ENCODE assay signal across 28 cellular contexts in the genomic region with DNA sequence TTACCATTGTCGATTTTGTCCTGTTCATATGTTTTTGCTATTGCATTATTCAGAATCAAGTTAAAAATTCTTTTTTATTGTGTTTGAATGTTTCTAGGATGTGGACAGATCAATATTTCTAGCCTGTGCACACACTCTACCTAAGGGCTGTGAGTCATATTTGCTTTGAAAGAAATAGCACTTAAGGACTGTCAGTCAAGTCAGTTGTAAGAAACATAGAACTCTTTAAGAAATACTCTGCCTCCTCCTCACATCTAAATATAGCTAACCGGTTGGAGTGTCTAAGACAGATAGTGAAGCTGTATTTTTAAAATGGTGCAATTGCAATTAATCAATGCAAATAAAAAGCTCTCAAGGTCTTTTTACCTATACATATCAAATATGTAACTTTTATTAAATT. TPM values are rescaled to one million over a fixed set of nuclear protein-coding genes. Genes with fewer than 3 reads are reported as not detected.
DNase-seq lines count a peak whose midpoint lies in the region; ATAC-seq, FAIRE-seq and TF ChIP-seq lines count a peak whose summit lies in the region.
"Had no signal": no experiment of that assay in that cellular context is flagged by ENCODE, and none has a peak within 500 bp of the region (broad histone marks: within the 10 kb centered on the region; RNA-seq: fewer than 3 reads in every experiment).

No MANE protein-coding gene starts in this region.

- no peak for FAIRE-seq in K562 (lab: Jason Lieb, UNC)
- FAIRE-seq: G401.6, HTR-8/SVneo, small intestine had no signal

- WGBS in K562 (ENCODE audit: insufficient coverage, low coverage, missing lambda C conversion rate): 0% methylated on average over 2 of the region's 2 CpGs

- TF ChIP-seq CTCF in K562 (IDR thresholded peaks at IDR 0.05 in 2 of 3, conservative IDR thresholded peaks at IDR 0.05 in 1 of 3; ENCODE audit: insufficient read depth in 2 of 3, low read depth in 1 of 3, low read length in 3 of 3): no peak
- no peak for TF ChIP-seq CTCF in neural cell (IDR thresholded peaks at IDR 0.05; ENCODE audit: poor library complexity, severe bottlenecking)

- H3K27me3 ChIP-seq in K562 (ENCODE audit: control insufficient read depth in 2 of 2, insufficient read depth in 2 of 2, low read length in 2 of 2) (no peaks in the 10 kb centered on the region), neural cell (ENCODE audit: insufficient read depth, low read depth, low read length) (no peaks in the 10 kb centered on the region)
- H3K27me3 ChIP-seq: neutrophil had no signal

- H4K20me1 ChIP-seq in K562 (replicated peaks; ENCODE audit: control insufficient read depth, insufficient read depth, low read length) (no peaks in the 10 kb centered on the region), neural cell (ENCODE audit: insufficient read depth) (no peaks in the 10 kb centered on the region)

- intact Hi-C loops in K562 (cut with micrococcal nuclease): no loop called here

- H3K9me3 ChIP-seq in K562 (replicated peaks; ENCODE audit: control insufficient read depth, insufficient read depth, low read depth, low read length): no peaks in the 10 kb centered on the region
- H3K9me3 ChIP-seq in neural cell (ENCODE audit: low read length): no peaks in the 10 kb centered on the region

- no peaks in the 10 kb centered on the region for H3F3A ChIP-seq in neural cell (ENCODE audit: insufficient read depth, low read length, poor library complexity, severe bottlenecking)

- no peaks in the 10 kb centered on the region for H3K4me1 ChIP-seq in K562 (replicated peaks in 1 of 2; ENCODE audit: control insufficient read depth in 2 of 2, insufficient read depth in 2 of 2, low read length in 2 of 2)

- H2AFZ ChIP-seq in K562 (ENCODE audit: low read depth, low read length) (no peak overlapping the region), neural cell (ENCODE audit: low read depth, low read length) (no peak overlapping the region)

- TF ChIP-seq POLR2A in K562 (conservative IDR thresholded peaks at IDR 0.05): no peak

- POLR2A ChIA-PET in K562 (lab: Yijun Ruan, JAX): no interaction called here

- no peak for TF ChIP-seq EP300 in K562 (IDR thresholded peaks at IDR 0.05; ENCODE audit: low read length)
- TF ChIP-seq EP300 in neural cell (conservative IDR thresholded peaks at IDR 0.05; ENCODE audit: poor library complexity, severe bottlenecking): peak; percentile 32

- H3K9me1 ChIP-seq in K562 (ENCODE audit: control insufficient read depth, insufficient read depth, low read length): no peaks in the 10 kb centered on the region

- DNase-seq in NCI-H1105 treated with DMSO at 0.1 percent for 48 hours (lab: John Stamatoyannopoulos, UW) (peak; percentile 10), NCI-H1105 (lab: John Stamatoyannopoulos, UW) (no peak), NCI-H2029 treated with DMSO at 0.1 percent for 48 hours (lab: John Stamatoyannopoulos, UW) (peak; percentile 14), K562 (ENCODE audit: extremely low read depth in 1 of 4, low spot score in 3 of 4) (no peak), kidney glomerular epithelial cell (lab: John Stamatoyannopoulos, UW) (no peak), ecto neural progenitor cell (ENCODE audit: low spot score) (no peak)
- DNase-seq: 8988T; activated naive CD4-positive, alpha-beta T cell treated with anti-CD3 and anti-CD28 coated beads, Interleukin-2, amount 50 U/mL, for 16 hours; amygdala; CD8-positive, alpha-beta memory T cell; central memory CD4-positive, alpha-beta T cell; dermis blood vessel endothelial cell; DMS153; islet precursor cell; NCI-H1048; NCI-H526 treated with DMSO at 0.1 percent for 48 hours; small intestine; stimulated activated CD4-positive, alpha-beta T cell treated with anti-CD3 and anti-CD28 coated beads, Interleukin-2, amount 100 ng/mL, for 24 hours; substantia nigra; T-helper 9 cell had no signal

- CTCF ChIA-PET in K562 (lab: Yijun Ruan, JAX; ENCODE audit: low intra/inter-chr PET ratio): no interaction called here

- H3K4me3 ChIP-seq in K562: no peak overlapping the region
- no peak overlapping the region for H3K4me3 ChIP-seq in neural cell (ENCODE audit: low read length)

- H3K9me2 ChIP-seq in neural cell (ENCODE audit: insufficient read depth, low read length): no peaks in the 10 kb centered on the region

- H3K79me2 ChIP-seq in K562 (ENCODE audit: control insufficient read depth, insufficient read depth, low read length) (no peaks in the 10 kb centered on the region), neural cell (replicated peaks; ENCODE audit: insufficient read depth, low read length) (no peaks in the 10 kb centered on the region)

- in situ Hi-C loops in K562 (cut with MboI): no loop called here

- H3K36me3 ChIP-seq in K562 (ENCODE audit: control insufficient read depth, insufficient read depth, low read length): no peaks in the 10 kb centered on the region
- no peaks in the 10 kb centered on the region for H3K36me3 ChIP-seq in neural cell (ENCODE audit: insufficient read depth, low read length)
- H3K36me3 ChIP-seq: neutrophil had no signal

- H3K4me2 ChIP-seq in K562 (ENCODE audit: insufficient read depth, low read length): no peak overlapping the region
- H3K4me2 ChIP-seq in neural cell (ENCODE audit: low read length): no peak overlapping the region

- no peak overlapping the region for H3K27ac ChIP-seq in K562 (ENCODE audit: extremely low read depth, low read depth, low read length)
- H3K27ac ChIP-seq in neural cell (ENCODE audit: low read length): no peak overlapping the region
- H3K27ac ChIP-seq: neutrophil had no signal

- no TSS peak for BruUV-seq in K562 (replicated peaks; lab: Mats Ljungman, UMichigan)

- no peak overlapping the region for H3K9ac ChIP-seq in K562 (ENCODE audit: insufficient read depth in 1 of 2, low read depth in 2 of 2, low read length in 2 of 2)
- H3K9ac ChIP-seq in neural cell (ENCODE audit: low read length): no peak overlapping the region

- ATAC-seq in K562 (no peak), HG03521 (IDR thresholded peaks at IDR 0.05; ENCODE audit: unreplicated experiment) (no peak)
- ATAC-seq: WTC11 had no signal

- TF ChIP-seq RAD21 in K562 (CRISPR knock-in tag; conservative IDR thresholded peaks at IDR 0.05 in 1 of 2, IDR thresholded peaks at IDR 0.05 in 1 of 2) (no peak), neural cell (conservative IDR thresholded peaks at IDR 0.05) (no peak)

RNA-seq across cellular contexts. Expression of a gene that starts 17.9 kb away (rescaled TPM):
- 31.4 and 43.1 TPM in 2 replicates for total RNA-seq in K562 (2011; cell fraction: chromatin; rRNA removed; ENCODE audit: low replicate concordance)
- 38.7 and 44.2 TPM in 2 replicates for total RNA-seq in K562 (2011; cell fraction: nucleolus; rRNA removed)
- total RNA-seq in K562 (2011; cell fraction: nucleoplasm; rRNA removed): 52.0 and 58.9 TPM in 2 replicates
- total RNA-seq in K562 (2014; rRNA removed) (12.1 and 19.8 TPM in 2 replicates), K562 (2014; rRNA removed; fragmentation: Illumina TruSeq; extraction: Trizol) (44.0 and 47.6 TPM in 2 replicates), K562 (2015; rRNA removed; fragmentation: Illumina TruSeq; extraction: Trizol) (31.4 and 32.8 TPM in 2 replicates), K562 (2021) (48.0 and 54.9 TPM in 2 replicates)
- polyA plus RNA-seq in K562 (2011; rRNA removed) (73.3 and 113 TPM in 2 replicates), K562 (2014; fragmentation: Illumina TruSeq; extraction: Trizol) (129 and 168 TPM in 2 replicates), K562 (2014; fragmentation: Nextera tagmentation; extraction: Ambion mirVana) (100 to 1,000 TPM; 153 to 190 TPM), K562 (2014; rRNA removed) (74.9 and 77.2 TPM in 2 replicates), neural cell (3.7 TPM in 1 of 2 replicates, not detected in the other)
- 50.0 and 82.8 TPM in 2 replicates for polyA plus RNA-seq in K562 (2011; cell fraction: cytosol; rRNA removed)
- polyA plus RNA-seq in K562 (2011; cell fraction: nucleus; rRNA removed): 37.0 and 60.4 TPM in 2 replicates
- polyA plus RNA-seq in K562 (2012): 43.2 and 59.3 TPM in 2 replicates
- polyA minus RNA-seq in K562 (2011; rRNA and poly(A)+ RNA removed): 49.0 and 56.6 TPM in 2 replicates
- 30.2 and 30.9 TPM in 2 replicates for polyA minus RNA-seq in K562 (2011; cell fraction: cytosol; rRNA and poly(A)+ RNA removed)
- polyA minus RNA-seq in K562 (2011; cell fraction: nucleus; rRNA and poly(A)+ RNA removed): 6.9 and 21.2 TPM in 2 replicates
- polyA minus RNA-seq in neural cell: not detected in 2 replicates
- polyA plus RNA-seq: CD8-positive, alpha-beta memory T cell had no signal

RNA-seq across cellular contexts. Expression of a gene that starts 52.1 kb away (rescaled TPM):
- not detected in 2 replicates for total RNA-seq in K562 (2011; cell fraction: chromatin; rRNA removed; ENCODE audit: low replicate concordance)
- total RNA-seq in K562 (2011; cell fraction: nucleolus; rRNA removed): not detected in 2 replicates
- not detected in 2 replicates for total RNA-seq in K562 (2011; cell fraction: nucleoplasm; rRNA removed)
- total RNA-seq in K562 (2014; rRNA removed): not detected in 2 replicates
- not detected in 2 replicates for total RNA-seq in K562 (2014; rRNA removed; fragmentation: Illumina TruSeq; extraction: Trizol)
- not detected in 2 replicates for total RNA-seq in K562 (2015; rRNA removed; fragmentation: Illumina TruSeq; extraction: Trizol)
- total RNA-seq in K562 (2021): not detected in 2 replicates
- not detected in 2 replicates for polyA plus RNA-seq in K562 (2011; rRNA removed)
- polyA plus RNA-seq in K562 (2011; cell fraction: cytosol; rRNA removed): not detected in 2 replicates
- not detected in 2 replicates for polyA plus RNA-seq in K562 (2011; cell fraction: nucleus; rRNA removed)
- polyA plus RNA-seq in K562 (2012): not detected in 2 replicates
- not detected in 2 replicates for polyA plus RNA-seq in K562 (2014; fragmentation: Illumina TruSeq; extraction: Trizol)
- polyA plus RNA-seq in K562 (2014; fragmentation: Nextera tagmentation; extraction: Ambion mirVana): not detected
- not detected in 2 replicates for polyA plus RNA-seq in K562 (2014; rRNA removed)
- polyA minus RNA-seq in K562 (2011; rRNA and poly(A)+ RNA removed): not detected in 2 replicates
- polyA minus RNA-seq in K562 (2011; cell fraction: cytosol; rRNA and poly(A)+ RNA removed): not detected in 2 replicates
- not detected in 2 replicates for polyA minus RNA-seq in K562 (2011; cell fraction: nucleus; rRNA and poly(A)+ RNA removed)
- not detected in 2 replicates for polyA plus RNA-seq in neural cell
- polyA minus RNA-seq in neural cell: not detected in 2 replicates
- total RNA-seq: CD8-positive, alpha-beta memory T cell; dermis blood vessel endothelial cell; glomerular endothelial cell; ureter; WTC11 had no signal
- polyA plus RNA-seq: CD8-positive, alpha-beta memory T cell; small intestine had no signal

Comparison
In these comparisons a context has a peak if more than half of its experiments do, and no peak if none do; other contexts are left out.
1. DNase-seq: peak in NCI-H1105 treated with DMSO at 0.1 percent for 48 hours (single experiment) and NCI-H2029 treated with DMSO at 0.1 percent for 48 hours (single experiment); none in NCI-H1105 (single experiment), K562 (0 of 4), kidney glomerular epithelial cell (single experiment) and ecto neural progenitor cell (single experiment).